ENCODE assay signal across 29 cellular contexts in the genomic region with DNA sequence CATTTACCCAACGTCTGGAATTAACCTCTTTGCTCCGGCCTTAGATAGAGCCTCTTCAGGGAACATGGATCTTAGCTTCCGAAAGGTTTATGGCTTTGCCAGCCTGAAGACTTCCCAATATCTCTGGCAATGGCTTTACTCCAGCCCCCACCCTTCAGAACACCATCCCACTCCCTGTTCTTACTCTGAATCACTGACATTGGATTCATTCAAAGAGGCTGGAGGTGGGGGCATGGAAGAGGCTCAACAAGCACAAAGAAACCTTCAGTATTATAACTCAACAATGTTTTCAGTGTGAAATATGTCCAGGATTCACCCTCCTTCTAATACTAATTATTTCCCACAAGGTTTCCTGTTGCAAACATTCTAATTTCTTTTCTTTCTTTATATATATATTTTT.
DNase-seq lines count a peak whose midpoint lies in the region; ATAC-seq and TF ChIP-seq lines count a peak whose summit lies in the region.
"Had no signal": no experiment of that assay in that cellular context is flagged by ENCODE, and none has a peak within 500 bp of the region (broad histone marks: within the 10 kb centered on the region; RNA-seq: fewer than 3 reads in every experiment).

No MANE protein-coding gene starts in this region.

- H3K9me3 Mint-ChIP-seq in CD8-positive, alpha-beta T cell: no peaks in the 10 kb centered on the region

- H3K36me3 ChIP-seq in CD8-positive, alpha-beta T cell (ENCODE audit: insufficient read depth, low read length): no peaks in the 10 kb centered on the region
- H3K36me3 ChIP-seq: BLaER1; BLaER1 treated with 17β-estradiol and CSF1 and Interleukin-3, amounts not matched to agents 10 nM and 100 nM had no signal

- no peak overlapping the region for H3K4me3 ChIP-seq in CD8-positive, alpha-beta T cell (ENCODE audit: low read depth, low read length)
- H3K4me3 ChIP-seq: A549; BLaER1; BLaER1 treated with 17β-estradiol and CSF1 and Interleukin-3, amounts not matched to agents 10 nM and 100 nM had no signal

- ATAC-seq in HG03457 (IDR thresholded peaks at IDR 0.05; ENCODE audit: unreplicated experiment): no peak
- no peak for ATAC-seq in CD8-positive, alpha-beta T cell
- ATAC-seq: A549 had no signal

- no peak overlapping the region for H3K4me3 Mint-ChIP-seq in CD8-positive, alpha-beta T cell
- H3K4me3 Mint-ChIP-seq: B cell; CD14-positive monocyte; CD4-positive, alpha-beta memory T cell; CD4-positive, alpha-beta T cell; CD8-positive, alpha-beta memory T cell had no signal

- H3K27ac ChIP-seq in CD8-positive, alpha-beta T cell (ENCODE audit: low read depth, low read length): no peak overlapping the region
- H3K27ac ChIP-seq: 22Rv1; A549; BLaER1; BLaER1 treated with 17β-estradiol and CSF1 and Interleukin-3, amounts not matched to agents 10 nM and 100 nM; C4-2B had no signal

- no peaks in the 10 kb centered on the region for H3K27me3 Mint-ChIP-seq in CD8-positive, alpha-beta T cell (ENCODE audit: low read depth)
- H3K27me3 Mint-ChIP-seq: B cell; CD4-positive, alpha-beta memory T cell; CD4-positive, alpha-beta T cell; CD4-positive, CD25-positive, alpha-beta regulatory T cell; CD8-positive, alpha-beta memory T cell had no signal

- DNase-seq in globus pallidus (ENCODE audit: low spot score) (peak; percentile 26), pons (ENCODE audit: low spot score) (peak; percentile 59)
- DNase-seq in CD8-positive, alpha-beta T cell: no peak
- DNase-seq: 8988T; ACHN; AML-193; BE2C; Caco-2; Calu3; CD4-positive, alpha-beta memory T cell; CD4-positive, alpha-beta T cell; CD4-positive, CD25-positive, alpha-beta regulatory T cell; CD8-positive, alpha-beta memory T cell; COR-L47; DMS 273 treated with DMSO at 0.1 percent for 48 hours; DMS153; DMS53; DMS79; DMS79 treated with DMSO at 0.1 percent for 48 hours; DND-41; EL had no signal

- H3K27ac Mint-ChIP-seq in CD8-positive, alpha-beta T cell: no peak overlapping the region
- H3K27ac Mint-ChIP-seq: B cell; CD14-positive monocyte; CD4-positive, alpha-beta memory T cell; CD4-positive, alpha-beta T cell; CD4-positive, CD25-positive, alpha-beta regulatory T cell; CD8-positive, alpha-beta memory T cell had no signal

- no peaks in the 10 kb centered on the region for H3K36me3 Mint-ChIP-seq in CD8-positive, alpha-beta T cell
- H3K36me3 Mint-ChIP-seq: CD14-positive monocyte; CD4-positive, alpha-beta memory T cell; CD4-positive, CD25-positive, alpha-beta regulatory T cell; CD8-positive, alpha-beta memory T cell had no signal

- no peaks in the 10 kb centered on the region for H3K27me3 ChIP-seq in CD8-positive, alpha-beta T cell (ENCODE audit: insufficient read depth, low read length)
- H3K27me3 ChIP-seq: BE2C; BLaER1; BLaER1 treated with 17β-estradiol and CSF1 and Interleukin-3, amounts not matched to agents 10 nM and 100 nM had no signal

- POLR2A ChIA-PET in CD8-positive, alpha-beta T cell (lab: Charles Lee): no interaction called here

- CTCF ChIA-PET in CD8-positive, alpha-beta T cell (lab: Charles Lee): no interaction called here

- no peak for TF ChIP-seq CTCF in CD8-positive, alpha-beta T cell (IDR thresholded peaks at IDR 0.05)

- no peaks in the 10 kb centered on the region for H3K9me3 ChIP-seq in CD8-positive, alpha-beta T cell (ENCODE audit: low read length)
- H3K9me3 ChIP-seq: A549, BE2C, BLaER1, Caco-2 had no signal

- H3K4me1 Mint-ChIP-seq in CD8-positive, alpha-beta T cell (ENCODE audit: low read depth): no peaks in the 10 kb centered on the region
- H3K4me1 Mint-ChIP-seq: B cell; CD14-positive monocyte; CD4-positive, alpha-beta memory T cell; CD4-positive, CD25-positive, alpha-beta regulatory T cell; CD8-positive, alpha-beta memory T cell had no signal

- no peaks in the 10 kb centered on the region for H3K4me1 ChIP-seq in CD8-positive, alpha-beta T cell (ENCODE audit: insufficient read depth, low read length)
- H3K4me1 ChIP-seq: A549, Caco-2 had no signal

- intact Hi-C loops in CD8-positive, alpha-beta T cell (cut with DNase I, micrococcal nuclease): no loop called here

Comparison
In these comparisons a context has a peak if more than half of its experiments do, and no peak if none do; other contexts are left out.
1. DNase-seq: peak in globus pallidus (single experiment) and pons (single experiment); none in CD8-positive, alpha-beta T cell (0 of 7).